ENCODE assay signal across 1 cellular context in the genomic region with DNA sequence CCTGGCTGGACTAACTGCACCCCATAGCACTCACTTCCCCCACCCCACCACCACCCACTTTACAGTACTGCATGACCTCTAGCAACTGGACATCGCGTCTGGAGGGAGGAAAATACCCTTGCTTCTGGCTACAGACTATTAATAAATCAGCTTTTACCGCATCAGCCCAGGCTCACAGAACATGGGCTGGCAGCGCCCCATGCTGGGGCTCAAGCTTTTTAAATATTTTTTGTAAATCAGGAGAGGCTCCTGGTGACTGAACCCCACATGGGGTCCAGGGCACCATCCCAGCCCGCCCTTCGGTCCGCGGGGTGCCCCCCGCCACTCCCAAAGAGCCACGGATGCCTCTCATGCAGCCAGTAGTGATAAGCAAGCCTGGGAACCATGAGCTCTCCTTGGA.
TF ChIP-seq lines count a peak whose summit lies in the region.

No MANE protein-coding gene starts in this region.

TF ChIP-seq in HepG2, 621 proteins besides CTCF, POLR2A, EP300 and RAD21 (continued from another document):
- TF ChIP-seq, protein P1, sequence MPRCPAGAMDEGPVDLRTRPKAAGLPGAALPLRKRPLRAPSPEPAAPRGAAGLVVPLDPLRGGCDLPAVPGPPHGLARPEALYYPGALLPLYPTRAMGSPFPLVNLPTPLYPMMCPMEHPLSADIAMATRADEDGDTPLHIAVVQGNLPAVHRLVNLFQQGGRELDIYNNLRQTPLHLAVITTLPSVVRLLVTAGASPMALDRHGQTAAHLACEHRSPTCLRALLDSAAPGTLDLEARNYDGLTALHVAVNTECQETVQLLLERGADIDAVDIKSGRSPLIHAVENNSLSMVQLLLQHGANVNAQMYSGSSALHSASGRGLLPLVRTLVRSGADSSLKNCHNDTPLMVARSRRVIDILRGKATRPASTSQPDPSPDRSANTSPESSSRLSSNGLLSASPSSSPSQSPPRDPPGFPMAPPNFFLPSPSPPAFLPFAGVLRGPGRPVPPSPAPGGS (CRISPR knock-in tag; IDR thresholded peaks at IDR 0.05): no peak
- TF ChIP-seq IRX3 (CRISPR knock-in tag; IDR thresholded peaks at IDR 0.05; ENCODE audit: borderline replicate concordance, low read depth): no peak
- no peak for TF ChIP-seq ZNF672 (CRISPR knock-in tag; IDR thresholded peaks at IDR 0.05)
- TF ChIP-seq NR3C1 (CRISPR knock-in tag; IDR thresholded peaks at IDR 0.05): no peak
- no peak for TF ChIP-seq ZNF570 (CRISPR knock-in tag; IDR thresholded peaks at IDR 0.05; ENCODE audit: borderline replicate concordance)
- no peak for TF ChIP-seq ZFP37 (CRISPR knock-in tag; IDR thresholded peaks at IDR 0.05; ENCODE audit: borderline replicate concordance)
- no peak for TF ChIP-seq ZNF605 (CRISPR knock-in tag; IDR thresholded peaks at IDR 0.05)
- TF ChIP-seq AGO1 (IDR thresholded peaks at IDR 0.05; ENCODE audit: low read depth, low read length, poor library complexity, severe bottlenecking): no peak
- TF ChIP-seq SOX5 (CRISPR knock-in tag; IDR thresholded peaks at IDR 0.05; ENCODE audit: borderline replicate concordance): no peak
- TF ChIP-seq SMAD3 (CRISPR knock-in tag; IDR thresholded peaks at IDR 0.05): no peak
- no peak for TF ChIP-seq FIP1L1 (IDR thresholded peaks at IDR 0.05; ENCODE audit: borderline replicate concordance, insufficient read depth, low read depth, low read length)
- TF ChIP-seq FOXK1 (CRISPR knock-in tag; IDR thresholded peaks at IDR 0.05; ENCODE audit: borderline replicate concordance, low read depth): no peak
- TF ChIP-seq CENPT (CRISPR knock-in tag; IDR thresholded peaks at IDR 0.05; ENCODE audit: low read depth): no peak
- TF ChIP-seq, protein P2, sequence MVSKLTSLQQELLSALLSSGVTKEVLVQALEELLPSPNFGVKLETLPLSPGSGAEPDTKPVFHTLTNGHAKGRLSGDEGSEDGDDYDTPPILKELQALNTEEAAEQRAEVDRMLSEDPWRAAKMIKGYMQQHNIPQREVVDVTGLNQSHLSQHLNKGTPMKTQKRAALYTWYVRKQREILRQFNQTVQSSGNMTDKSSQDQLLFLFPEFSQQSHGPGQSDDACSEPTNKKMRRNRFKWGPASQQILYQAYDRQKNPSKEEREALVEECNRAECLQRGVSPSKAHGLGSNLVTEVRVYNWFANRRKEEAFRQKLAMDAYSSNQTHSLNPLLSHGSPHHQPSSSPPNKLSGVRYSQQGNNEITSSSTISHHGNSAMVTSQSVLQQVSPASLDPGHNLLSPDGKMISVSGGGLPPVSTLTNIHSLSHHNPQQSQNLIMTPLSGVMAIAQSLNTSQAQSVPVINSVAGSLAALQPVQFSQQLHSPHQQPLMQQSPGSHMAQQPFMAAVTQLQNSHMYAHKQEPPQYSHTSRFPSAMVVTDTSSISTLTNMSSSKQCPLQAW (CRISPR knock-in tag; IDR thresholded peaks at IDR 0.05): no peak
- no peak for TF ChIP-seq PPARG (CRISPR knock-in tag; conservative IDR thresholded peaks at IDR 0.05)
- no peak for TF ChIP-seq PHB2 (IDR thresholded peaks at IDR 0.05; ENCODE audit: partially characterized antibody)
- no peak for TF ChIP-seq TEAD3 (CRISPR knock-in tag; optimal IDR thresholded peaks at IDR 0.05; ENCODE audit: borderline replicate concordance)
